In the genomic region with DNA sequence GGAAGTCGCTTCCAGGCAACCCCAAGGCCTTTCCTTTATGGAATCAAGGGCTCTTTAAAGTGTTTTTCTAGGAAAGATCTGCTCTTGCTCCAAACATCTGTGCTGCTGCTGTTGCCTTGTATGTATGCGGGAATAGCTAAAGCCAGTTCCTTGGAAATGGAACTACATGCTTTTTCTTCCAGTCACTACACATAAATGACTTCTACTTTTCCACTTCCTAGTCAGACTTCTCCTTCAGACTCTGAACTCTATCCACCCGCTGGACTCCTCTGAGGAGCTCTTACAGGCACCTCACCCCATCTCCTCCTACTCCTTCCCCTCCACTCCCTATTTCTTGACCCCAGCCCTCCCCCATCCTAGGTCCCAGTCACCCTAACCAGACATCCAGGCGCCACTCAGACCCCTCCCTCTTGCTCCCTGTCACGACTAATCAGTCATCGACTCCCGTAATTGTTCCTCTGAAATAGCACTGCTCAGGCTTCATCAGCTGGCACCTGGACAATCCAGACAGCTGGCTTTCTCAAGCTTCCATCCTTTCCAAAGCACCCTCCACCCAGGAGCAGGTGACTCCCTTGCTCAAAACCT, we compare ENCODE assay signal across 22 cellular contexts. TPM values are rescaled to one million over a fixed set of nuclear protein-coding genes. Genes with fewer than 3 reads are reported as not detected.
DNase-seq lines count a peak whose midpoint lies in the region; ATAC-seq, FAIRE-seq and TF ChIP-seq lines count a peak whose summit lies in the region.
"Had no signal": no experiment of that assay in that cellular context is flagged by ENCODE, and none has a peak within 500 bp of the region (broad histone marks: within the 10 kb centered on the region; RNA-seq: fewer than 3 reads in every experiment).

No MANE protein-coding gene starts in this region.

- FAIRE-seq in astrocyte (lab: Jason Lieb, UNC) = no peak
- FAIRE-seq: colon, endothelial cell of umbilical vein, GM19239, pancreas had no signal

- H3K4me3 ChIP-seq in HFF-Myc (replicated peaks; ENCODE audit: low read depth, low read length) (no peak overlapping the region), astrocyte (ENCODE audit: insufficient read depth, low read depth, low read length) (no peak overlapping the region)
- H3K4me3 ChIP-seq: ascending aorta, gastrocnemius medialis, HAP-1, left ventricle myocardium inferior, pancreas had no signal

- ATAC-seq in sciatic nerve (peak; percentile 21), T-helper 17 cell (no peak)
- ATAC-seq in activated naive CD4-positive, alpha-beta T cell treated with anti-CD3 and anti-CD28 coated beads, Interleukin-2, amount 50 U/mL, for 72 hours = no peak
- ATAC-seq: gastrocnemius medialis, pancreas had no signal

- no peaks in the 10 kb centered on the region for H3K27me3 ChIP-seq in astrocyte (ENCODE audit: insufficient read depth, low read length)
- H3K27me3 ChIP-seq: ascending aorta, gastrocnemius medialis, pancreas had no signal

- H3K4me1 Mint-ChIP-seq in astrocyte (ENCODE audit: low read depth, unreplicated experiment) (peaks cover 3% of the 10 kb centered on the region), T-helper 17 cell (peaks cover 6% of the 10 kb centered on the region)

- H3K4me1 ChIP-seq in astrocyte (ENCODE audit: insufficient read depth, low read length) = peaks cover 11% of the 10 kb centered on the region
- H3K4me1 ChIP-seq: ascending aorta, gastrocnemius medialis, pancreas had no signal

- no peak for TF ChIP-seq CTCF in HFF-Myc (IDR thresholded peaks at IDR 0.05; ENCODE audit: low read depth, low read length, missing control alignments)
- no peak for TF ChIP-seq CTCF in astrocyte (IDR thresholded peaks at IDR 0.05; ENCODE audit: insufficient read depth, low read depth, low read length)
- TF ChIP-seq CTCF in GM13977 (IDR thresholded peaks at IDR 0.05; ENCODE audit: extremely low read depth, insufficient read depth, missing control alignments) = no peak

- H3K27me3 Mint-ChIP-seq in astrocyte (ENCODE audit: low read depth, unreplicated experiment) = peaks cover 18% of the 10 kb centered on the region
- H3K27me3 Mint-ChIP-seq in T-helper 17 cell = peaks cover 9% of the 10 kb centered on the region

- in situ Hi-C loops in GM13977 (cut with MboI; ENCODE audit: low pct_unique_long_range_greater_than_20kb, low sequenced_read_pairs, unreplicated experiment) = no loop called here

- no peaks in the 10 kb centered on the region for H4K20me1 ChIP-seq in astrocyte (ENCODE audit: insufficient read depth, low read length)

- H3K27ac Mint-ChIP-seq in astrocyte (ENCODE audit: unreplicated experiment) (no peak overlapping the region), T-helper 17 cell (no peak overlapping the region)
- H3K27ac Mint-ChIP-seq in activated naive CD4-positive, alpha-beta T cell treated with anti-CD3 and anti-CD28 coated beads, Interleukin-2, amount 50 U/mL, for 72 hours = no peak overlapping the region

- DNase-seq in CD1c-positive myeloid dendritic cell (ENCODE audit: extremely low spot score) (peak; percentile 53), HFF-Myc (ENCODE audit: extremely low read depth, low read depth) (peak; percentile 26), astrocyte (ENCODE audit: low read depth) (no peak), sciatic nerve (ENCODE audit: low spot score) (no peak), GM13977 (ENCODE audit: low spot score) (no peak), T-helper 17 cell (no peak)
- no peak for DNase-seq in activated naive CD4-positive, alpha-beta T cell treated with anti-CD3 and anti-CD28 coated beads, Interleukin-2, amount 50 U/mL, for 72 hours (ENCODE audit: low spot score in 2 of 2)
- DNase-seq: activated CD4-positive, alpha-beta T cell treated with anti-CD3 and anti-CD28 coated beads, Interleukin-2, amount 50 U/mL, for 4 hours; activated naive CD4-positive, alpha-beta T cell treated with Interleukin-2 at 50 U/mL for 16 hours; activated T-cell treated with anti-CD3 and anti-CD28 coated beads for 4 hours; gastrocnemius medialis; left ventricle myocardium inferior; NCI-H1436 treated with DMSO at 0.1 percent for 48 hours; NCI-H446 treated with DMSO at 0.1 percent for 48 hours; pancreas; stimulated activated CD4-positive, alpha-beta T cell treated with anti-CD3 and anti-CD28 coated beads, Interleukin-4, amount 100 ng/mL, for 24 hours; SW 1271 had no signal

- peaks cover 2% of the 10 kb centered on the region for H3K36me3 Mint-ChIP-seq in astrocyte (ENCODE audit: low read depth, unreplicated experiment)
- no peaks in the 10 kb centered on the region for H3K36me3 Mint-ChIP-seq in activated naive CD4-positive, alpha-beta T cell treated with anti-CD3 and anti-CD28 coated beads, Interleukin-2, amount 50 U/mL, for 72 hours
- H3K36me3 Mint-ChIP-seq in T-helper 17 cell (ENCODE audit: low read depth) = peaks cover 3% of the 10 kb centered on the region

- peaks cover 5% of the 10 kb centered on the region for H3K9me3 Mint-ChIP-seq in astrocyte (ENCODE audit: unreplicated experiment)
- no peaks in the 10 kb centered on the region for H3K9me3 Mint-ChIP-seq in activated naive CD4-positive, alpha-beta T cell treated with anti-CD3 and anti-CD28 coated beads, Interleukin-2, amount 50 U/mL, for 72 hours

- no peaks in the 10 kb centered on the region for H3K36me3 ChIP-seq in astrocyte (ENCODE audit: insufficient read depth, low read length)
- H3K36me3 ChIP-seq: ascending aorta, gastrocnemius medialis, HAP-1, left ventricle myocardium inferior, pancreas had no signal

- no peak overlapping the region for H3K4me2 ChIP-seq in astrocyte (ENCODE audit: low read length)

- H2AFZ ChIP-seq in astrocyte (ENCODE audit: low read depth, low read length) = no peak overlapping the region

- H3K9me3 ChIP-seq in astrocyte (ENCODE audit: insufficient read depth, low read depth, low read length) (no peaks in the 10 kb centered on the region), T-helper 17 cell (ENCODE audit: control insufficient read depth, low read length, poor library complexity, severe bottlenecking) (no peaks in the 10 kb centered on the region)
- H3K9me3 ChIP-seq: ascending aorta, gastrocnemius medialis, left ventricle myocardium inferior, pancreas had no signal

- H3K27ac ChIP-seq in astrocyte (ENCODE audit: low read depth, low read length) = no peak overlapping the region
- H3K27ac ChIP-seq: ascending aorta, gastrocnemius medialis, pancreas had no signal

- intact Hi-C loops in sciatic nerve (cut with DNase I) = no loop called here

- peak overlapping the region; percentile 4 for H3K4me3 Mint-ChIP-seq in astrocyte (ENCODE audit: unreplicated experiment)
- H3K4me3 Mint-ChIP-seq in T-helper 17 cell = no peak overlapping the region

- no peak overlapping the region for H3K9ac ChIP-seq in astrocyte (ENCODE audit: low read length)

- no peaks in the 10 kb centered on the region for H3K79me2 ChIP-seq in astrocyte (ENCODE audit: insufficient read depth, low read length)

RNA-seq across cellular contexts. Expression of gene PEMT, which starts 15.0 kb away (rescaled TPM):
- total RNA-seq in astrocyte (19.5 and 25.4 TPM in 2 replicates), sciatic nerve (27.6 TPM), T-helper 17 cell (10 to 100 TPM; 13.8 to 14.8 TPM)
- 10 to 100 TPM in 1 of 2 donors, 1 to 10 TPM in 1; 6.3 to 27.5 TPM for total RNA-seq in activated naive CD4-positive, alpha-beta T cell treated with anti-CD3 and anti-CD28 coated beads, Interleukin-2, amount 50 U/mL, for 72 hours

Comparison
In these comparisons a context has a peak if more than half of its experiments do, and no peak if none do; other contexts are left out.
1. DNase-seq: peak in CD1c-positive myeloid dendritic cell (single experiment) and HFF-Myc (single experiment); none in astrocyte (single experiment), sciatic nerve (single experiment), activated naive CD4-positive, alpha-beta T cell treated with anti-CD3 and anti-CD28 coated beads, Interleukin-2, amount 50 U/mL, for 72 hours (0 of 2), GM13977 (single experiment) and T-helper 17 cell (0 of 3).